Comparison of ENCODE assay signal across 10 cellular contexts in the genomic region with DNA sequence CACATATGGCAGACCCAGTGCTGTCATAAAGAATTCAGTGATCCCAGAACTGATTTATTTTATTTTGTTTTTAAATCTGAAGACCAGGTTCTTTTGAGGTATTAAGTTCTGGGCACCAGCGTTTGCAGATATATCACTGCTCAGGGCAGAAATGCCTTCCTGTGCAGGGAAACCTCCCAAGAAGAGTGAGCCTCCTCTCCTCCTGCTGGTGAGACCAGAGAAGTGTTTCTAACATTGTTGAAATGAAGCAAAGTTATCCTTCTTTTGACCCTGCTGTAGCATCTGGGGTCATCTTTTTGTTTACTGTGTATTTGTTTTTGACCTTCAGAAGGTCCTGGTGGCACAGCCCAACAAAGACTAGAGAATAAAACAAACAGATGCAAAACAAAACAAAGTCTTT.
DNase-seq lines count a peak whose midpoint lies in the region; ATAC-seq and TF ChIP-seq lines count a peak whose summit lies in the region.
"Had no signal": no experiment of that assay in that cellular context is flagged by ENCODE, and none has a peak within 500 bp of the region (broad histone marks: within the 10 kb centered on the region; RNA-seq: fewer than 3 reads in every experiment).

No MANE protein-coding gene starts in this region.

- intact Hi-C loops in stomach (cut with DNase I; ENCODE audit: low total_unique reads) = loop anchor here (10.0 kb wide), 1 partner anchor 147 kb away; no protein-coding TSS in a partner anchor

- TF ChIP-seq POLR2A in stomach (IDR thresholded peaks at IDR 0.05) = no peak

- ATAC-seq in HG03565 (IDR thresholded peaks at IDR 0.05; ENCODE audit: unreplicated experiment) (no peak), GM19395 (IDR thresholded peaks at IDR 0.05; ENCODE audit: unreplicated experiment) (no peak)

- H3K4me1 ChIP-seq in stomach = no peaks in the 10 kb centered on the region
- H3K4me1 ChIP-seq: BLaER1 had no signal

- WGBS in stomach, 5 donors = 10 to 20% (median 17%) methylated on average over 1 of the region's 1 CpG

- no peaks in the 10 kb centered on the region for H3K36me3 ChIP-seq in stomach
- H3K36me3 ChIP-seq: BLaER1 had no signal

- no peak overlapping the region for H3K27ac ChIP-seq in stomach
- H3K27ac ChIP-seq: BLaER1 had no signal

- H3K9me3 ChIP-seq in stomach = peaks cover 0 to 6% (median 2%) of the 10 kb centered on the region in 4 donors
- H3K9me3 ChIP-seq: BLaER1 had no signal

- H3K4me3 ChIP-seq in fibroblast of villous mesenchyme (ENCODE audit: low read depth, low read length) = no peak overlapping the region
- H3K4me3 ChIP-seq in stomach = no peak overlapping the region
- H3K4me3 ChIP-seq: BLaER1 had no signal

- TF ChIP-seq CTCF in fibroblast of villous mesenchyme (IDR thresholded peaks at IDR 0.05; ENCODE audit: insufficient read depth, low read depth, low read length) (peak; percentile 16), stomach (IDR thresholded peaks at IDR 0.05) (peak in 5 of 7 experiments; percentile 23 to 53 (median 30))

- H3K27me3 ChIP-seq in stomach = peaks cover 0 to 2% (median 0%) of the 10 kb centered on the region in 3 donors
- H3K27me3 ChIP-seq: BLaER1 had no signal

- no peak for TF ChIP-seq EP300 in stomach (IDR thresholded peaks at IDR 0.05)

- DNase-seq in NOMO-1 treated with DMSO at 0.1 percent for 48 hours (lab: John Stamatoyannopoulos, UW; ENCODE audit: unreplicated experiment) (peak; percentile 34), NOMO-1 treated with dmso at 0.1 percent for 144 hours (lab: John Stamatoyannopoulos, UW; ENCODE audit: unreplicated experiment) (no peak), NCI-H69 (lab: John Stamatoyannopoulos, UW) (peak; percentile 20), fibroblast of villous mesenchyme (ENCODE audit: low read depth) (no peak), stomach (peak; percentile 34)
- no peak for DNase-seq in activated CD8-positive, alpha-beta memory T cell treated with anti-CD3 and anti-CD28 coated beads, Interleukin-2, amount 50 U/mL, for 48 hours
- DNase-seq: activated effector memory CD4-positive, alpha-beta T cell treated with anti-CD3 and anti-CD28 coated beads, Interleukin-2, amount 50 U/mL, for 16 hours had no signal

Comparison
In these comparisons a context has a peak if more than half of its experiments do, and no peak if none do; other contexts are left out.
1. DNase-seq: peak in NOMO-1 treated with DMSO at 0.1 percent for 48 hours (single experiment), NCI-H69 (single experiment) and stomach (single experiment); none in NOMO-1 treated with dmso at 0.1 percent for 144 hours (single experiment), fibroblast of villous mesenchyme (single experiment) and activated CD8-positive, alpha-beta memory T cell treated with anti-CD3 and anti-CD28 coated beads, Interleukin-2, amount 50 U/mL, for 48 hours (single experiment).